Comparison of ENCODE assay signal across 8 cellular contexts in genomic region chr3:48716982-48717746, GRCh38. TPM values are rescaled to one million over a fixed set of nuclear protein-coding genes. Genes with fewer than 3 reads are reported as not detected.
DNase-seq lines count a peak whose midpoint lies in the region; ATAC-seq, FAIRE-seq and TF ChIP-seq lines count a peak whose summit lies in the region.

Gene IP6K2, minus strand, starts transcription at chr3:48717221. Its CDS starts 21,930 bp downstream, at chr3:48695291.

- no peak for FAIRE-seq in small intestine (lab: Jason Lieb, UNC)

- BruUV-seq in mammary epithelial cell (replicated peaks; lab: Mats Ljungman, UMichigan) = no TSS peak

- H3K79me2 ChIP-seq in mammary epithelial cell (ENCODE audit: insufficient read depth, low read length) = peaks cover 47% of the 10 kb centered on the region

- H3K4me1 ChIP-seq in mammary epithelial cell (ENCODE audit: insufficient read depth, low read length) (peaks cover 28% of the 10 kb centered on the region), iPS-20b (ENCODE audit: insufficient read depth, low read length) (peaks cover 10% of the 10 kb centered on the region), small intestine (ENCODE audit: control insufficient read depth in 2 of 2, insufficient read depth in 1 of 2, low read depth in 1 of 2, low read length in 1 of 2) (peaks cover 0 to 4% of the 10 kb centered on the region in 2 donors)

- in situ Hi-C loops in ACHN (cut with HindIII; ENCODE audit: low pct_ligation_motif_present, low pct_unique_long_range_greater_than_20kb, low sequenced_read_pairs) (no loop called here), mammary epithelial cell (cut with MboI; ENCODE audit: low sequenced_read_pairs in 2 of 2) (no loop called here)

- H3K4me3 ChIP-seq in WERI-Rb-1 (ENCODE audit: low read depth, low read length) (peak within 1 kb of the TSS; percentile 99), mammary epithelial cell (replicated peaks in 1 of 3; ENCODE audit: insufficient read depth in 1 of 3, low read depth in 2 of 3, low read length in 3 of 3) (peak within 1 kb of the TSS; percentile 68 to 93 (median 76)), iPS-20b (ENCODE audit: low read length) (peak within 1 kb of the TSS; percentile 92), small intestine (ENCODE audit: low read depth in 1 of 2, low read length in 2 of 2) (peak within 1 kb of the TSS; percentile 72 to 95)

- dilution Hi-C loops in mammary epithelial cell (cut with HindIII; ENCODE audit: low sequenced_read_pairs) = no loop called here

- peak within 1 kb of the TSS; percentile 99 for H3K9ac ChIP-seq in mammary epithelial cell (ENCODE audit: insufficient read depth, low read length)
- H3K9ac ChIP-seq in iPS-20b (ENCODE audit: low read depth, low read length) = peak within 1 kb of the TSS; percentile 99

- peak within 1 kb of the TSS; percentile 88 for H2AFZ ChIP-seq in mammary epithelial cell (ENCODE audit: low read depth, low read length)

- H3K9me3 ChIP-seq in WERI-Rb-1 (ENCODE audit: severe bottlenecking) (no peaks in the 10 kb centered on the region), mammary epithelial cell (replicated peaks; ENCODE audit: insufficient read depth, low read length) (no peaks in the 10 kb centered on the region), iPS-20b (ENCODE audit: insufficient read depth, low read depth, low read length) (no peaks in the 10 kb centered on the region), small intestine (ENCODE audit: control insufficient read depth, low read depth) (no peaks in the 10 kb centered on the region)

- H3K27me3 ChIP-seq in WERI-Rb-1 (ENCODE audit: insufficient read depth, low read depth, severe bottlenecking) = no peaks in the 10 kb centered on the region
- H3K27me3 ChIP-seq in mammary epithelial cell (ENCODE audit: insufficient read depth, low read length) = no peaks in the 10 kb centered on the region
- H3K27me3 ChIP-seq in iPS-20b (ENCODE audit: insufficient read depth, low read length) = peaks cover 6% of the 10 kb centered on the region; the same call in 1 of the 2 replicates
- no peaks in the 10 kb centered on the region for H3K27me3 ChIP-seq in small intestine (ENCODE audit: control insufficient read depth in 2 of 2, insufficient read depth in 2 of 2, low read length in 2 of 2)

- intact Hi-C loops in mammary epithelial cell (cut with micrococcal nuclease) = loop anchor here (10.0 kb wide), 1 partner anchor 198 kb away; the partner anchor contains the start of gene ARIH2

- DNase-seq in ACHN (peak; percentile 96), NCI-H2227 (lab: John Stamatoyannopoulos, UW; ENCODE audit: unreplicated experiment) (peak; percentile 97), WERI-Rb-1 (peak; percentile 99), mammary epithelial cell (peak; percentile 96), small intestine (peak; percentile 98)

- no peaks in the 10 kb centered on the region for H4K20me1 ChIP-seq in mammary epithelial cell (ENCODE audit: insufficient read depth, low read length)

- peak within 1 kb of the TSS; percentile 84 for H3K4me2 ChIP-seq in mammary epithelial cell (ENCODE audit: insufficient read depth, low read depth, low read length)

- TF ChIP-seq CTCF in WERI-Rb-1 (IDR thresholded peaks at IDR 0.05; ENCODE audit: low read depth, low read length) (no peak), mammary epithelial cell (conservative IDR thresholded peaks at IDR 0.05 in 1 of 2, IDR thresholded peaks at IDR 0.05 in 1 of 2; ENCODE audit: extremely low read depth in 1 of 2, insufficient read depth in 1 of 2, low read depth in 1 of 2, low read length in 2 of 2) (no peak)

- CTCF ChIA-PET in mammary epithelial cell (lab: Charles Lee; ENCODE audit: low non-redundant PET) = no interaction called here

- ATAC-seq in GM18873 (IDR thresholded peaks at IDR 0.05; ENCODE audit: low FRiP score, unreplicated experiment) = peak; percentile 94
- ATAC-seq in HG03139 (IDR thresholded peaks at IDR 0.05; ENCODE audit: unreplicated experiment) = peak; percentile 98

- 9% methylated on average over 20 of the region's 38 CpGs for WGBS in mammary epithelial cell (ENCODE audit: low coverage, missing lambda C conversion rate)
- 1 to 2% (median 2%) methylated on average over 38 of the region's 38 CpGs for WGBS in small intestine, 3 donors

- peaks cover 45% of the 10 kb centered on the region for H3K36me3 ChIP-seq in WERI-Rb-1
- H3K36me3 ChIP-seq in mammary epithelial cell (ENCODE audit: insufficient read depth, low read length) = no peaks in the 10 kb centered on the region
- H3K36me3 ChIP-seq in iPS-20b (ENCODE audit: insufficient read depth, low read depth, low read length) = peaks cover 30% of the 10 kb centered on the region
- peaks cover 0 to 2% of the 10 kb centered on the region in 2 donors for H3K36me3 ChIP-seq in small intestine (ENCODE audit: control insufficient read depth in 2 of 2, insufficient read depth in 2 of 2, low read length in 2 of 2)

- H3K27ac ChIP-seq in WERI-Rb-1 (peak within 1 kb of the TSS; percentile 98), mammary epithelial cell (ENCODE audit: insufficient read depth, low read depth, low read length) (peak within 1 kb of the TSS; percentile 94), iPS-20b (ENCODE audit: low read length) (peak within 1 kb of the TSS; percentile 94), small intestine (ENCODE audit: low read depth in 1 of 2, low read length in 1 of 2) (peak within 1 kb of the TSS; percentile 27 to 88)

RNA-seq across cellular contexts. Expression of gene IP6K2, which starts in this region (rescaled TPM):
- total RNA-seq in mammary epithelial cell = 10 to 100 TPM; 62.7 to 95.8 TPM
- 94.7 TPM for polyA plus RNA-seq in mammary epithelial cell
- polyA minus RNA-seq in mammary epithelial cell = 33.8 TPM
- 100 to 1,000 TPM in 1 of 3 donors, 10 to 100 TPM in 2; 79.5 to 132 (median 84.6) TPM for polyA plus RNA-seq in small intestine

Comparison
In these comparisons a context has a peak if more than half of its experiments do, and no peak if none do; other contexts are left out.
1. Peak in every context shown above with its lines: DNase-seq, ATAC-seq, H3K4me3 ChIP-seq and H3K27ac ChIP-seq.